Comparison of ENCODE assay signal across 25 cellular contexts in the genomic region with DNA sequence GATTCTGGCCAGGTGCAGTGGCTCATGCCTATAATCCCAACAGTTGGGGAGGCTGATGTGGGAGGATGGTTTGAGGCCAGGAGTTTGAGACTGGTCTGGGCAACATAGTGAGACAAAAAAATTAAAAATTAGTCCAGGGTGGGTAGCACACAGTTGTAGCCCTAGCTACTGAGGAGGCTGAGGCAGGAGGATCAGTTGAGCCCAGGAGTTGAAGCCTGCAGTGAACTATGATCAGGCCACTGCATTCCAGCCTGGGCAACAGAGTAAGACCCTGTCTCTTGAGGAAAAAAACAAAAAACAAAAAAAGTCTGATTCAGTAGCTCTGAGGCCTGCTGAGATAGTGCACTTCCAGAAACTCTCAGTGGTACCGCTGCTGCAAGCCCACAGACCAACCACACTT.
"Had no signal": no experiment of that assay in that cellular context is flagged by ENCODE, and none has a peak within 500 bp of the region (broad histone marks: within the 10 kb centered on the region; RNA-seq: fewer than 3 reads in every experiment).

No MANE protein-coding gene starts in this region.

- H3K4me3 Mint-ChIP-seq: activated B cell treated with CpG ODN at 0.5 μM for 24 hours; activated CD4-positive, alpha-beta memory T cell treated with anti-CD3 and anti-CD28 coated beads for 36 hours; endodermal cell; immature natural killer cell; T-helper 2 cell treated with Interferon-gamma antibody and Interleukin-4, amounts not matched to agents 5 μg/mL and 100 μg/mL, for 36 hours had no signal

- H3K9me3 ChIP-seq: pancreas, psoas muscle, thoracic aorta, upper lobe of left lung, vagina had no signal

- H3K27ac ChIP-seq: pancreas, psoas muscle, thoracic aorta, upper lobe of left lung, vagina had no signal

- H3K4me3 ChIP-seq: pancreas, psoas muscle, thoracic aorta, upper lobe of left lung, vagina had no signal

- ATAC-seq: esophagus mucosa; left colon; pancreas; psoas muscle; stimulated activated naive CD8-positive, alpha-beta T cell treated with anti-CD3 and anti-CD28 coated beads, Interleukin-15, Interleukin-2, amounts not matched to agents 100 U/mL and 50 U/mL, for 24 hours had no signal

- H3K27ac Mint-ChIP-seq: activated B cell treated with CpG ODN at 0.5 μM for 24 hours; activated CD4-positive, alpha-beta memory T cell treated with anti-CD3 and anti-CD28 coated beads for 36 hours; endodermal cell; T-helper 2 cell treated with Interferon-gamma antibody and Interleukin-4, amounts not matched to agents 5 μg/mL and 100 μg/mL, for 36 hours had no signal

- H3K9me3 Mint-ChIP-seq: activated B cell treated with CpG ODN at 0.5 μM for 24 hours; activated CD4-positive, alpha-beta memory T cell treated with anti-CD3 and anti-CD28 coated beads for 36 hours; endodermal cell; T-helper 2 cell treated with Interferon-gamma antibody and Interleukin-4, amounts not matched to agents 5 μg/mL and 100 μg/mL, for 36 hours had no signal

- H3K36me3 Mint-ChIP-seq: activated CD4-positive, alpha-beta memory T cell treated with anti-CD3 and anti-CD28 coated beads for 36 hours; immature natural killer cell had no signal

- H3K36me3 ChIP-seq: pancreas, thoracic aorta, upper lobe of left lung, vagina had no signal

- H3K27me3 ChIP-seq: pancreas, upper lobe of left lung, vagina had no signal

- DNase-seq: activated B cell treated with CpG ODN at 0.5 μM for 24 hours; activated CD4-positive, alpha-beta memory T cell treated with anti-CD3 and anti-CD28 coated beads for 36 hours; activated effector memory CD4-positive, alpha-beta T cell treated with Interleukin-2 at 50 U/mL for 16 hours; activated naive CD4-positive, alpha-beta T cell treated with Interleukin-2 at 50 U/mL for 16 hours; amygdala; caudate nucleus; cortex of kidney; endodermal cell; foreskin fibroblast; head of caudate nucleus; hypothalamus; immature natural killer cell; kidney; left colon; mammary epithelial cell; nucleus accumbens; pancreas; psoas muscle; stimulated activated naive CD8-positive, alpha-beta T cell treated with anti-CD3 and anti-CD28 coated beads, Interleukin-15, Interleukin-2, amounts not matched to agents 100 U/mL and 50 U/mL, for 24 hours; T-helper 1 cell; upper lobe of left lung had no signal

- H3K27me3 Mint-ChIP-seq: activated CD4-positive, alpha-beta memory T cell treated with anti-CD3 and anti-CD28 coated beads for 36 hours had no signal
